ENCODE assay signal across 13 cellular contexts in genomic region chr14:102957222-102957621, GRCh38.
"Had no signal": no experiment of that assay in that cellular context is flagged by ENCODE, and none has a peak within 500 bp of the region (broad histone marks: within the 10 kb centered on the region; RNA-seq: fewer than 3 reads in every experiment).

No MANE protein-coding gene starts in this region.

- H3K9me3 ChIP-seq: mucosa of descending colon, thoracic aorta had no signal

- H3K4me1 Mint-ChIP-seq: activated CD4-positive, alpha-beta T cell treated with anti-CD3 and anti-CD28 coated beads, Interleukin-2, amount 10 ng/mL, durations not matched to agents 24 days and 14 days; activated naive CD4-positive, alpha-beta T cell treated with anti-CD3 and anti-CD28 coated beads, Interleukin-2, amount 10 ng/mL, durations not matched to agents 7 days and 5 days; immature natural killer cell; nephron; stimulated activated naive CD8-positive, alpha-beta T cell treated with anti-CD3 and anti-CD28 coated beads, Interleukin-15, amount 100 ng/mL, for 72 hours; WTC11 had no signal

- H3K27me3 Mint-ChIP-seq: activated CD4-positive, alpha-beta T cell treated with anti-CD3 and anti-CD28 coated beads, Interleukin-2, amount 10 ng/mL, durations not matched to agents 24 days and 14 days; stimulated activated naive CD8-positive, alpha-beta T cell treated with anti-CD3 and anti-CD28 coated beads, Interleukin-15, amount 100 ng/mL, for 72 hours had no signal

- H3K4me3 ChIP-seq: mucosa of descending colon, thoracic aorta had no signal

- H3K4me3 Mint-ChIP-seq: activated CD4-positive, alpha-beta T cell treated with anti-CD3 and anti-CD28 coated beads, Interleukin-2, amount 10 ng/mL, durations not matched to agents 24 days and 14 days; activated naive CD4-positive, alpha-beta T cell treated with anti-CD3 and anti-CD28 coated beads, Interleukin-2, amount 10 ng/mL, durations not matched to agents 7 days and 5 days; immature natural killer cell; nephron; stimulated activated naive CD8-positive, alpha-beta T cell treated with anti-CD3 and anti-CD28 coated beads, Interleukin-15, amount 100 ng/mL, for 72 hours; T-helper 1 cell treated with Interleukin-12 subunit alpha and Interleukin-12 subunit beta and Interleukin-4 antibody, amounts not matched to agents 30 μg/mL and 1 μg/mL, for 36 hours; WTC11 had no signal

- H3K9me3 Mint-ChIP-seq: activated CD4-positive, alpha-beta T cell treated with anti-CD3 and anti-CD28 coated beads, Interleukin-2, amount 10 ng/mL, durations not matched to agents 24 days and 14 days; activated naive CD4-positive, alpha-beta T cell treated with anti-CD3 and anti-CD28 coated beads, Interleukin-2, amount 10 ng/mL, durations not matched to agents 7 days and 5 days; activated T-helper 2 cell treated with anti-CD3 and anti-CD28 coated beads, Interferon-gamma antibody, Interleukin-2, Interleukin-4, amounts not matched to agents 10 μg/mL and 5 μg/mL and 100 μg/mL, durations not matched to agents 14 hours and 24 hours and 36 hours; immature natural killer cell; nephron; stimulated activated naive CD8-positive, alpha-beta T cell treated with anti-CD3 and anti-CD28 coated beads, Interleukin-15, amount 100 ng/mL, for 72 hours; T-helper 1 cell treated with Interleukin-12 subunit alpha and Interleukin-12 subunit beta and Interleukin-4 antibody, amounts not matched to agents 30 μg/mL and 1 μg/mL, for 36 hours; WTC11 had no signal

- DNase-seq: activated CD4-positive, alpha-beta T cell treated with anti-CD3 and anti-CD28 coated beads, Interleukin-2, amount 10 ng/mL, durations not matched to agents 24 days and 14 days; activated naive CD4-positive, alpha-beta T cell treated with anti-CD3 and anti-CD28 coated beads, Interleukin-2, amount 10 ng/mL, durations not matched to agents 7 days and 5 days; activated T-cell treated with anti-CD3 and anti-CD28 coated beads for 4 hours; immature natural killer cell; left colon; stimulated activated CD4-positive, alpha-beta T cell treated with anti-CD3 and anti-CD28 coated beads, Interleukin-4, amount 100 ng/mL, for 4 hours; stimulated activated naive CD8-positive, alpha-beta T cell treated with anti-CD3 and anti-CD28 coated beads, Interleukin-15, amount 100 ng/mL, for 72 hours had no signal

- H3K27ac Mint-ChIP-seq: activated CD4-positive, alpha-beta T cell treated with anti-CD3 and anti-CD28 coated beads, Interleukin-2, amount 10 ng/mL, durations not matched to agents 24 days and 14 days; activated naive CD4-positive, alpha-beta T cell treated with anti-CD3 and anti-CD28 coated beads, Interleukin-2, amount 10 ng/mL, durations not matched to agents 7 days and 5 days; activated T-helper 2 cell treated with anti-CD3 and anti-CD28 coated beads, Interferon-gamma antibody, Interleukin-2, Interleukin-4, amounts not matched to agents 10 μg/mL and 5 μg/mL and 100 μg/mL, durations not matched to agents 14 hours and 24 hours and 36 hours; immature natural killer cell; nephron; stimulated activated naive CD8-positive, alpha-beta T cell treated with anti-CD3 and anti-CD28 coated beads, Interleukin-15, amount 100 ng/mL, for 72 hours; T-helper 1 cell treated with Interleukin-12 subunit alpha and Interleukin-12 subunit beta and Interleukin-4 antibody, amounts not matched to agents 30 μg/mL and 1 μg/mL, for 36 hours; WTC11 had no signal

- H3K36me3 Mint-ChIP-seq: activated naive CD4-positive, alpha-beta T cell treated with anti-CD3 and anti-CD28 coated beads, Interleukin-2, amount 10 ng/mL, durations not matched to agents 7 days and 5 days; immature natural killer cell had no signal

- ATAC-seq: left colon; mucosa of descending colon; stimulated activated naive CD8-positive, alpha-beta T cell treated with anti-CD3 and anti-CD28 coated beads, Interleukin-15, amount 100 ng/mL, for 72 hours; WTC11 had no signal

- H3K27ac ChIP-seq: thoracic aorta had no signal
